Comparison of ENCODE assay signal across 7 cellular contexts in the genomic region with DNA sequence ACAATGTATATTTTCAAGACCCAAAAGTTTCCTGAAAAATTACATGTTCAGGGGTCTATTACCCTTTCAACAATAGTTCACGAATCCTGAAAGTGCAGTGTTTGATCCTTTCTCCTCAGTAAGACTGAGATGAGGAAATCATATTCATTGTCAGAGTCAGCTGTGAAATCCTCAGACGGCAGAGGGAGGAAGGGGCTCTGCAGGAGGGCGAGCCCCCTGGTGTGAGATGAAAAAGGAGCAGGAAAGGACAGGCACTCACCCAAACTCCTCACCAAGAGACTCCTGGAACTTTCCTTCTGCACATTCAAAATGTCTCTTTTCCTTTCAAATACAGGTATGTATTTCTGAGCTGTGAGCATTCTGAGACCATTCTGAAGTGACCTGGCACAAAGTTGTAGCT.
"Had no signal": no experiment of that assay in that cellular context is flagged by ENCODE, and none has a peak within 500 bp of the region (broad histone marks: within the 10 kb centered on the region; RNA-seq: fewer than 3 reads in every experiment).

No MANE protein-coding gene starts in this region.

- DNase-seq: GM23248, GOT3, H9, HCEC 1CT, Karpas-422, KBM-7 had no signal

- ATAC-seq: HepG2 had no signal

- FAIRE-seq: HepG2 had no signal

- H3K4me3 ChIP-seq: GM23248 had no signal
